Comparison of ENCODE assay signal across 36 cellular contexts in genomic region chr7:14201353-14201752, GRCh38.
"Had no signal": no experiment of that assay in that cellular context is flagged by ENCODE, and none has a peak within 500 bp of the region (broad histone marks: within the 10 kb centered on the region; RNA-seq: fewer than 3 reads in every experiment).

No MANE protein-coding gene starts in this region.

- H3K27me3 Mint-ChIP-seq: activated CD4-positive, alpha-beta memory T cell treated with anti-CD3 and anti-CD28 coated beads, Interleukin-2, amount 10 ng/mL, durations not matched to agents 7 days and 5 days; activated CD8-positive, alpha-beta memory T cell treated with anti-CD3 and anti-CD28 coated beads, Interleukin-2, amount 10 ng/mL, durations not matched to agents 7 days and 5 days; activated naive CD4-positive, alpha-beta T cell treated with anti-CD3 and anti-CD28 coated beads, Interleukin-2, amount 10 ng/mL, durations not matched to agents 7 days and 5 days; activated naive CD8-positive, alpha-beta T cell; activated naive CD8-positive, alpha-beta T cell treated with anti-CD3 and anti-CD28 coated beads, Interleukin-2, amount 50 U/mL, for 24 hours had no signal

- H3K4me2 ChIP-seq: KMS-11 had no signal

- H3K9ac ChIP-seq: KMS-11 had no signal

- H3K9me3 ChIP-seq: Peyer's patch had no signal

- DNase-seq: activated CD4-positive, alpha-beta memory T cell treated with anti-CD3 and anti-CD28 coated beads, Interleukin-2, amount 10 ng/mL, durations not matched to agents 7 days and 5 days; activated CD4-positive, alpha-beta T cell treated with anti-CD3 and anti-CD28 coated beads for 1 hour; activated CD4-positive, alpha-beta T cell treated with anti-CD3 and anti-CD28 coated beads for 48 hours; activated CD4-positive, CD25-positive, alpha-beta regulatory T cell; activated CD8-positive, alpha-beta memory T cell treated with anti-CD3 and anti-CD28 coated beads for 24 hours; activated CD8-positive, alpha-beta memory T cell treated with anti-CD3 and anti-CD28 coated beads, Interleukin-2, amount 10 ng/mL, durations not matched to agents 7 days and 5 days; activated CD8-positive, alpha-beta memory T cell treated with anti-CD3 and anti-CD28 coated beads, Interleukin-2, amount 50 U/mL, for 48 hours; activated effector memory CD4-positive, alpha-beta T cell treated with Interleukin-2 at 50 U/mL for 16 hours; activated naive CD4-positive, alpha-beta T cell treated with anti-CD3 and anti-CD28 coated beads, Interleukin-2, amount 10 ng/mL, durations not matched to agents 7 days and 5 days; activated naive CD8-positive, alpha-beta T cell treated with anti-CD3 and anti-CD28 coated beads, Interleukin-2, amount 50 U/mL, for 24 hours; activated T-cell treated with anti-CD3 and anti-CD28 coated beads, Interleukin-2, amount 50 U/mL, for 48 hours; anterior cingulate cortex; caudate nucleus; MM.1S; MV-4-11; NCI-H1092; NCI-H1436 treated with DMSO at 0.1 percent for 48 hours; NCI-H1930; NCI-H2081 treated with DMSO at 0.1 percent for 48 hours; NCI-H2171; NCI-H446; NCI-H510A treated with DMSO at 0.1 percent for 48 hours; NCI-H526 treated with DMSO at 0.1 percent for 48 hours; NK-92 treated with Interleukin-12 subunit alpha and Interleukin-12 subunit beta, amount 100 ng/mL, for 24 hours; PC-3; Peyer's patch; SW 1271; T-helper 1 cell; T-helper 2 cell; T-helper 9 cell had no signal

- H3K9me3 Mint-ChIP-seq: activated CD4-positive, alpha-beta memory T cell treated with anti-CD3 and anti-CD28 coated beads, Interleukin-2, amount 10 ng/mL, durations not matched to agents 7 days and 5 days; activated naive CD4-positive, alpha-beta T cell treated with anti-CD3 and anti-CD28 coated beads, Interleukin-2, amount 10 ng/mL, durations not matched to agents 7 days and 5 days; activated naive CD8-positive, alpha-beta T cell treated with anti-CD3 and anti-CD28 coated beads, Interleukin-2, amount 50 U/mL, for 24 hours had no signal

- H3K36me3 Mint-ChIP-seq: activated CD8-positive, alpha-beta memory T cell treated with anti-CD3 and anti-CD28 coated beads, Interleukin-2, amount 10 ng/mL, durations not matched to agents 7 days and 5 days; activated naive CD4-positive, alpha-beta T cell treated with anti-CD3 and anti-CD28 coated beads, Interleukin-2, amount 10 ng/mL, durations not matched to agents 7 days and 5 days; activated naive CD8-positive, alpha-beta T cell had no signal

- H3K27me3 ChIP-seq: Peyer's patch had no signal

- H3K4me1 Mint-ChIP-seq: activated CD4-positive, alpha-beta memory T cell treated with anti-CD3 and anti-CD28 coated beads, Interleukin-2, amount 10 ng/mL, durations not matched to agents 7 days and 5 days; activated CD8-positive, alpha-beta memory T cell treated with anti-CD3 and anti-CD28 coated beads, Interleukin-2, amount 10 ng/mL, durations not matched to agents 7 days and 5 days; activated naive CD4-positive, alpha-beta T cell treated with anti-CD3 and anti-CD28 coated beads, Interleukin-2, amount 10 ng/mL, durations not matched to agents 7 days and 5 days; activated naive CD8-positive, alpha-beta T cell treated with anti-CD3 and anti-CD28 coated beads, Interleukin-2, amount 50 U/mL, for 24 hours had no signal

- H3K4me1 ChIP-seq: Peyer's patch had no signal

- H3K27ac ChIP-seq: KMS-11, Peyer's patch, RWPE1, VCaP had no signal

- ATAC-seq: activated CD8-positive, alpha-beta memory T cell treated with anti-CD3 and anti-CD28 coated beads, Interleukin-2, amount 10 ng/mL, durations not matched to agents 7 days and 5 days; activated naive CD8-positive, alpha-beta T cell treated with anti-CD3 and anti-CD28 coated beads, Interleukin-2, amount 50 U/mL, for 24 hours; PC-3; Right ventricle myocardium inferior had no signal

- H3K4me3 ChIP-seq: Peyer's patch had no signal

- H3K4me3 Mint-ChIP-seq: activated CD4-positive, alpha-beta memory T cell treated with anti-CD3 and anti-CD28 coated beads, Interleukin-2, amount 10 ng/mL, durations not matched to agents 7 days and 5 days; activated CD8-positive, alpha-beta memory T cell treated with anti-CD3 and anti-CD28 coated beads, Interleukin-2, amount 10 ng/mL, durations not matched to agents 7 days and 5 days; activated naive CD4-positive, alpha-beta T cell treated with anti-CD3 and anti-CD28 coated beads, Interleukin-2, amount 10 ng/mL, durations not matched to agents 7 days and 5 days; activated naive CD8-positive, alpha-beta T cell; activated naive CD8-positive, alpha-beta T cell treated with anti-CD3 and anti-CD28 coated beads, Interleukin-2, amount 50 U/mL, for 24 hours; brain had no signal

- H3K36me3 ChIP-seq: Peyer's patch had no signal

- H3K27ac Mint-ChIP-seq: activated CD4-positive, alpha-beta memory T cell treated with anti-CD3 and anti-CD28 coated beads, Interleukin-2, amount 10 ng/mL, durations not matched to agents 7 days and 5 days; activated CD8-positive, alpha-beta memory T cell treated with anti-CD3 and anti-CD28 coated beads, Interleukin-2, amount 10 ng/mL, durations not matched to agents 7 days and 5 days; activated naive CD4-positive, alpha-beta T cell treated with anti-CD3 and anti-CD28 coated beads, Interleukin-2, amount 10 ng/mL, durations not matched to agents 7 days and 5 days; activated naive CD8-positive, alpha-beta T cell; activated naive CD8-positive, alpha-beta T cell treated with anti-CD3 and anti-CD28 coated beads, Interleukin-2, amount 50 U/mL, for 24 hours; brain had no signal
